In genomic region chr1:159924791-159925712, GRCh38 we compare ENCODE assay signal across 1 cellular context.
TF ChIP-seq lines count a peak whose summit lies in the region.

TSS of gene TAGLN2 (minus strand) at chr1:159925507. CDS start at chr1:159920509, 4,998 bp downstream.

TF ChIP-seq in HEK293, 187 proteins besides CTCF, POLR2A, EP300 and RAD21 (continued from another document and continues in another):
- no peak for TF ChIP-seq ZNF398 (tag by site-specific recombination; IDR thresholded peaks at IDR 0.05)
- peak; percentile 23; the same call in 1 of the 2 replicates for TF ChIP-seq ZNF133 (tag by site-specific recombination; IDR thresholded peaks at IDR 0.05)
- no peak for TF ChIP-seq ZNF221 (tag by site-specific recombination; IDR thresholded peaks at IDR 0.05; ENCODE audit: borderline replicate concordance)
- peak; percentile 96 for TF ChIP-seq ZXDB (tag by site-specific recombination; IDR thresholded peaks at IDR 0.05)
- no peak for TF ChIP-seq ZNF776 (tag by site-specific recombination; IDR thresholded peaks at IDR 0.05; ENCODE audit: borderline replicate concordance)
- TF ChIP-seq SP7 (tag by site-specific recombination; IDR thresholded peaks at IDR 0.05): peak; percentile 13
- TF ChIP-seq ZNF292 (tag by site-specific recombination; IDR thresholded peaks at IDR 0.05; ENCODE audit: borderline replicate concordance, low read depth): no peak
- TF ChIP-seq KLF16 (tag by site-specific recombination; IDR thresholded peaks at IDR 0.05): peak; percentile 75
- peak; percentile 48; the same call in 1 of the 2 replicates for TF ChIP-seq ZFP69B (tag by site-specific recombination; IDR thresholded peaks at IDR 0.05)
- no peak; the same call in 1 of the 2 replicates for TF ChIP-seq ZBTB20 (tag by site-specific recombination; IDR thresholded peaks at IDR 0.05)
- TF ChIP-seq, protein P1, sequence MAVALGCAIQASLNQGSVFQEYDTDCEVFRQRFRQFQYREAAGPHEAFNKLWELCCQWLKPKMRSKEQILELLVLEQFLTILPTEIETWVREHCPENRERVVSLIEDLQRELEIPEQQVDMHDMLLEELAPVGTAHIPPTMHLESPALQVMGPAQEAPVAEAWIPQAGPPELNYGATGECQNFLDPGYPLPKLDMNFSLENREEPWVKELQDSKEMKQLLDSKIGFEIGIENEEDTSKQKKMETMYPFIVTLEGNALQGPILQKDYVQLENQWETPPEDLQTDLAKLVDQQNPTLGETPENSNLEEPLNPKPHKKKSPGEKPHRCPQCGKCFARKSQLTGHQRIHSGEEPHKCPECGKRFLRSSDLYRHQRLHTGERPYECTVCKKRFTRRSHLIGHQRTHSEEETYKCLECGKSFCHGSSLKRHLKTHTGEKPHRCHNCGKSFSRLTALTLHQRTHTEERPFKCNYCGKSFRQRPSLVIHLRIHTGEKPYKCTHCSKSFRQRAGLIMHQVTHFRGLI (tag by site-specific recombination; IDR thresholded peaks at IDR 0.05): peak; percentile 38; the same call in 1 of the 2 replicates
- TF ChIP-seq ZNF239 (tag by site-specific recombination; IDR thresholded peaks at IDR 0.05): 0 out of 2 replicates have a peak, but pooled peaks have one; percentile 56
- peak; percentile 69 for TF ChIP-seq REST (tag by site-specific recombination; IDR thresholded peaks at IDR 0.05)
- no peak for TF ChIP-seq ZNF521 (tag by site-specific recombination; IDR thresholded peaks at IDR 0.05)
- TF ChIP-seq ZEB2 (tag by site-specific recombination; IDR thresholded peaks at IDR 0.05): peak; percentile 11; the same call in 1 of the 2 replicates
- no peak for TF ChIP-seq ZNF404 (tag by site-specific recombination; IDR thresholded peaks at IDR 0.05)
- TF ChIP-seq ZNF341 (tag by site-specific recombination; IDR thresholded peaks at IDR 0.05; ENCODE audit: low read depth): peak; percentile 18
- 0 out of 2 replicates have a peak, but pooled peaks have one; percentile 3 for TF ChIP-seq ZNF391 (tag by site-specific recombination; IDR thresholded peaks at IDR 0.05; ENCODE audit: borderline replicate concordance, low read depth)
- TF ChIP-seq, protein P2, sequence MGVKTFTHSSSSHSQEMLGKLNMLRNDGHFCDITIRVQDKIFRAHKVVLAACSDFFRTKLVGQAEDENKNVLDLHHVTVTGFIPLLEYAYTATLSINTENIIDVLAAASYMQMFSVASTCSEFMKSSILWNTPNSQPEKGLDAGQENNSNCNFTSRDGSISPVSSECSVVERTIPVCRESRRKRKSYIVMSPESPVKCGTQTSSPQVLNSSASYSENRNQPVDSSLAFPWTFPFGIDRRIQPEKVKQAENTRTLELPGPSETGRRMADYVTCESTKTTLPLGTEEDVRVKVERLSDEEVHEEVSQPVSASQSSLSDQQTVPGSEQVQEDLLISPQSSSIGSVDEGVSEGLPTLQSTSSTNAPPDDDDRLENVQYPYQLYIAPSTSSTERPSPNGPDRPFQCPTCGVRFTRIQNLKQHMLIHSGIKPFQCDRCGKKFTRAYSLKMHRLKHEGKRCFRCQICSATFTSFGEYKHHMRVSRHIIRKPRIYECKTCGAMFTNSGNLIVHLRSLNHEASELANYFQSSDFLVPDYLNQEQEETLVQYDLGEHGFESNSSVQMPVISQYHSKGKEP (tag by site-specific recombination; IDR thresholded peaks at IDR 0.05): peak; percentile 54
- TF ChIP-seq ZNF658 (tag by site-specific recombination; IDR thresholded peaks at IDR 0.05): no peak
- no peak for TF ChIP-seq ZNF146 (tag by site-specific recombination; IDR thresholded peaks at IDR 0.05)
- 0 out of 2 replicates have a peak, but pooled peaks have one; percentile 50 for TF ChIP-seq ZNF660 (tag by site-specific recombination; IDR thresholded peaks at IDR 0.05)
- peak; percentile 80 for TF ChIP-seq KLF8 (tag by site-specific recombination; IDR thresholded peaks at IDR 0.05)
- TF ChIP-seq ZNF704 (tag by site-specific recombination; IDR thresholded peaks at IDR 0.05): no peak
- no peak for TF ChIP-seq ZNF544 (tag by site-specific recombination; IDR thresholded peaks at IDR 0.05)
- no peak for TF ChIP-seq ZNF169 (tag by site-specific recombination; IDR thresholded peaks at IDR 0.05)
- no peak for TF ChIP-seq ZNF140 (tag by site-specific recombination; IDR thresholded peaks at IDR 0.05)
- TF ChIP-seq HOXC10 (CRISPR knock-in tag; IDR thresholded peaks at IDR 0.05): peak; percentile 59; the same call in 1 of the 2 replicates
- no peak; the same call in 1 of the 2 replicates for TF ChIP-seq IKZF3 (tag by site-specific recombination; IDR thresholded peaks at IDR 0.05)
- TF ChIP-seq ZSCAN30 (tag by site-specific recombination; IDR thresholded peaks at IDR 0.05): 0 out of 2 replicates have a peak, but pooled peaks have one; percentile 22
- peak; percentile 94; the same call in 1 of the 2 replicates for TF ChIP-seq ZNF501 (tag by site-specific recombination; IDR thresholded peaks at IDR 0.05)
- TF ChIP-seq HOXA7 (CRISPR knock-in tag; IDR thresholded peaks at IDR 0.05; ENCODE audit: borderline replicate concordance): no peak
- TF ChIP-seq, protein P3, sequence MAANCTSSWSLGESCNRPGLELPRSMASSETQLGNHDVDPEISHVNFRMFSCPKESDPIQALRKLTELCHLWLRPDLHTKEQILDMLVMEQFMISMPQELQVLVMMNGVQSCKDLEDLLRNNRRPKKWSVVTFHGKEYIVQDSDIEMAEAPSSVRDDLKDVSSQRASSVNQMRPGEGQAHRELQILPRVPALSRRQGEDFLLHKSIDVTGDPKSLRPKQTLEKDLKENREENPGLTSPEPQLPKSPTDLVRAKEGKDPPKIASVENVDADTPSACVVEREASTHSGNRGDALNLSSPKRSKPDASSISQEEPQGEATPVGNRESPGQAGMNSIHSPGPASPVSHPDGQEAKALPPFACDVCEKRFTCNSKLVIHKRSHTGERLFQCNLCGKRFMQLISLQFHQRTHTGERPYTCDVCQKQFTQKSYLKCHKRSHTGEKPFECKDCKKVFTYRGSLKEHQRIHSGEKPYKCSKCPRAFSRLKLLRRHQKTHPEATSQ (tag by site-specific recombination; IDR thresholded peaks at IDR 0.05): peak; percentile 17; the same call in 1 of the 2 replicates
- TF ChIP-seq ZNF121 (tag by site-specific recombination; IDR thresholded peaks at IDR 0.05): no peak
- TF ChIP-seq, protein P4, sequence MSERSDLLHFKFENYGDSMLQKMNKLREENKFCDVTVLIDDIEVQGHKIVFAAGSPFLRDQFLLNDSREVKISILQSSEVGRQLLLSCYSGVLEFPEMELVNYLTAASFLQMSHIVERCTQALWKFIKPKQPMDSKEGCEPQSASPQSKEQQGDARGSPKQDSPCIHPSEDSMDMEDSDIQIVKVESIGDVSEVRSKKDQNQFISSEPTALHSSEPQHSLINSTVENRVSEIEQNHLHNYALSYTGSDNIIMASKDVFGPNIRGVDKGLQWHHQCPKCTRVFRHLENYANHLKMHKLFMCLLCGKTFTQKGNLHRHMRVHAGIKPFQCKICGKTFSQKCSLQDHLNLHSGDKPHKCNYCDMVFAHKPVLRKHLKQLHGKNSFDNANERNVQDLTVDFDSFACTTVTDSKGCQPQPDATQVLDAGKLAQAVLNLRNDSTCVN (tag by site-specific recombination; optimal IDR thresholded peaks at IDR 0.05): peak; percentile 51
- no peak for TF ChIP-seq BCL6B (tag by site-specific recombination; IDR thresholded peaks at IDR 0.05)
- 0 out of 2 replicates have a peak, but pooled peaks have one; percentile 66 for TF ChIP-seq ZNF777 (tag by site-specific recombination; IDR thresholded peaks at IDR 0.05; ENCODE audit: borderline replicate concordance)
- TF ChIP-seq ZNF768 (tag by site-specific recombination; IDR thresholded peaks at IDR 0.05): no peak
- TF ChIP-seq SP2 (tag by site-specific recombination; IDR thresholded peaks at IDR 0.05): peak; percentile 93
- no peak; the same call in 1 of the 2 replicates for TF ChIP-seq ZNF580 (tag by site-specific recombination; IDR thresholded peaks at IDR 0.05)
- TF ChIP-seq ZNF157 (tag by site-specific recombination; IDR thresholded peaks at IDR 0.05): no peak
- TF ChIP-seq KLF7 (tag by site-specific recombination; IDR thresholded peaks at IDR 0.05; ENCODE audit: borderline replicate concordance): 0 out of 2 replicates have a peak, but pooled peaks have one; percentile 38
- TF ChIP-seq KLF9 (tag by site-specific recombination; IDR thresholded peaks at IDR 0.05; ENCODE audit: low read depth): peak; percentile 54
- no peak for TF ChIP-seq HOXD13 (CRISPR knock-in tag; IDR thresholded peaks at IDR 0.05; ENCODE audit: borderline replicate concordance)
- TF ChIP-seq ZNF311 (tag by site-specific recombination; IDR thresholded peaks at IDR 0.05; ENCODE audit: borderline replicate concordance): no peak
- TF ChIP-seq GLIS1 (tag by site-specific recombination; IDR thresholded peaks at IDR 0.05): peak; percentile 50; the same call in 1 of the 2 replicates
- TF ChIP-seq ZNF426 (tag by site-specific recombination; IDR thresholded peaks at IDR 0.05): no peak
- no peak for TF ChIP-seq ZBTB1 (tag by site-specific recombination; IDR thresholded peaks at IDR 0.05)
- no peak for TF ChIP-seq ZNF621 (tag by site-specific recombination; IDR thresholded peaks at IDR 0.05)
- peak; percentile 84 for TF ChIP-seq KLF10 (tag by site-specific recombination; IDR thresholded peaks at IDR 0.05)
- no peak for TF ChIP-seq MYNN (tag by site-specific recombination; IDR thresholded peaks at IDR 0.05; ENCODE audit: borderline replicate concordance)
